16 cellular contexts compared by ENCODE assay signal in genomic region chr16:5509794-5510193, GRCh38.
DNase-seq lines count a peak whose midpoint lies in the region; ATAC-seq and TF ChIP-seq lines count a peak whose summit lies in the region.
"Had no signal": no experiment of that assay in that cellular context is flagged by ENCODE, and none has a peak within 500 bp of the region (broad histone marks: within the 10 kb centered on the region; RNA-seq: fewer than 3 reads in every experiment).

No MANE protein-coding gene starts in this region.

- TF ChIP-seq POLR2A in erythroblast (IDR thresholded peaks at IDR 0.05; ENCODE audit: low read length): no peak
- no peak for TF ChIP-seq POLR2A in stomach (IDR thresholded peaks at IDR 0.05)

- no peak overlapping the region for H3K27ac ChIP-seq in stomach

- no peaks in the 10 kb centered on the region for H3K27me3 ChIP-seq in stomach

- intact Hi-C loops in stomach (cut with DNase I; ENCODE audit: low total_unique reads): no loop called here

- TF ChIP-seq CTCF in stomach (IDR thresholded peaks at IDR 0.05): no peak

- WGBS in stomach, 5 donors: 41 to 58% (median 47%) methylated on average over 9 of the region's 9 CpGs

- ATAC-seq in HG03175 (IDR thresholded peaks at IDR 0.05; ENCODE audit: unreplicated experiment) (no peak), HG03520 (IDR thresholded peaks at IDR 0.05; ENCODE audit: unreplicated experiment) (no peak)

- peaks cover 0 to 3% (median under 1%) of the 10 kb centered on the region in 4 donors for H3K9me3 ChIP-seq in stomach

- H3K36me3 ChIP-seq in stomach: no peaks in the 10 kb centered on the region

- TF ChIP-seq EP300 in stomach (IDR thresholded peaks at IDR 0.05): no peak

- peaks cover 0 to 13% (median 0%) of the 10 kb centered on the region in 4 donors for H3K4me1 ChIP-seq in stomach

- DNase-seq in DMS153 (lab: John Stamatoyannopoulos, UW) (peak; percentile 87), NCI-H2029 (lab: John Stamatoyannopoulos, UW) (peak; percentile 85), erythroblast (lab: John Stamatoyannopoulos, UW) (peak; percentile 3 to 7), stomach (peak; percentile 63), NCI-H128 (lab: John Stamatoyannopoulos, UW; ENCODE audit: unreplicated experiment) (no peak)
- DNase-seq: AML-193; CD4-positive, alpha-beta T cell; Karpas-422; MV-4-11; NCI-H1436; NCI-H2081 treated with DMSO at 0.1 percent for 48 hours; NCI-H345; NCI-H526 treated with DMSO at 0.1 percent for 48 hours; SHP77 treated with DMSO at 0.1 percent for 48 hours had no signal

- no peak overlapping the region for H3K4me3 ChIP-seq in stomach
